Comparison of ENCODE assay signal across 17 cellular contexts in genomic region chr20:46544576-46544975, GRCh38. TPM values are rescaled to one million over a fixed set of nuclear protein-coding genes. Genes with fewer than 3 reads are reported as not detected.
DNase-seq lines count a peak whose midpoint lies in the region; ATAC-seq and TF ChIP-seq lines count a peak whose summit lies in the region.
"Had no signal": no experiment of that assay in that cellular context is flagged by ENCODE, and none has a peak within 500 bp of the region (broad histone marks: within the 10 kb centered on the region; RNA-seq: fewer than 3 reads in every experiment).

No MANE protein-coding gene starts in this region.

- H3F3A ChIP-seq in SK-N-SH (replicated peaks; ENCODE audit: insufficient read depth) (no peaks in the 10 kb centered on the region), Loucy (ENCODE audit: low read depth) (0 out of 2 replicates have a peak, but pooled peaks cover 3% of the 10 kb centered on the region)

- no peak overlapping the region for H3K27ac ChIP-seq in SK-N-SH (ENCODE audit: low read depth in 2 of 2, low read length in 1 of 2)
- H3K27ac ChIP-seq: gastrocnemius medialis, tibial artery had no signal

- H4K20me1 ChIP-seq in SK-N-SH (ENCODE audit: insufficient read depth) (no peaks in the 10 kb centered on the region), Loucy (ENCODE audit: insufficient read depth, low read length, poor library complexity, severe bottlenecking) (no peaks in the 10 kb centered on the region)

- H3K4me1 Mint-ChIP-seq in osteocyte (ENCODE audit: unreplicated experiment) = no peaks in the 10 kb centered on the region

- H3K4me1 ChIP-seq in SK-N-SH (ENCODE audit: control insufficient read depth in 1 of 2, insufficient read depth in 2 of 2, low read depth in 1 of 2, low read length in 1 of 2) = no peaks in the 10 kb centered on the region
- peaks cover 56% of the 10 kb centered on the region for H3K4me1 ChIP-seq in Loucy (ENCODE audit: insufficient read depth, low read length, poor library complexity, severe bottlenecking)
- H3K4me1 ChIP-seq: gastrocnemius medialis, tibial artery had no signal

- POLR2A ChIA-PET in SK-N-SH (lab: Yijun Ruan, JAX) = no interaction called here

- H3K9ac ChIP-seq in SK-N-SH (no peak overlapping the region), Loucy (ENCODE audit: low read depth, low read length, poor library complexity, severe bottlenecking) (peak overlapping the region; percentile 64)

- no peaks in the 10 kb centered on the region for H3K9me2 ChIP-seq in SK-N-SH
- no peaks in the 10 kb centered on the region for H3K9me2 ChIP-seq in Loucy (replicated peaks; ENCODE audit: low read depth, low read length)

- peak; percentile 19; the same call in 1 of the 2 replicates for TF ChIP-seq CTCF in SK-N-SH (IDR thresholded peaks at IDR 0.05)
- TF ChIP-seq CTCF in Loucy (conservative IDR thresholded peaks at IDR 0.05; ENCODE audit: low read length) = peak; percentile 66
- no peak for TF ChIP-seq CTCF in cardiac fibroblast (IDR thresholded peaks at IDR 0.05; ENCODE audit: low read depth, low read length)
- TF ChIP-seq CTCF in osteocyte (IDR thresholded peaks at IDR 0.05) = peak; percentile 30
- TF ChIP-seq CTCF in omental fat pad (IDR thresholded peaks at IDR 0.05) = no peak

- no peak overlapping the region for H3K27ac Mint-ChIP-seq in osteocyte (ENCODE audit: unreplicated experiment)
- H3K27ac Mint-ChIP-seq: GM23338 had no signal

- ATAC-seq in SK-N-SH treated with all-trans-retinoic acid at 6 μM for 48 hours = no peak
- no peak for ATAC-seq in omental fat pad (ENCODE audit: low FRiP score)
- ATAC-seq: gastrocnemius medialis, GM23338 had no signal

- H3K27me3 Mint-ChIP-seq in osteocyte (ENCODE audit: unreplicated experiment) = no peaks in the 10 kb centered on the region

- H3K27me3 ChIP-seq in SK-N-SH (ENCODE audit: insufficient read depth) = peaks cover 6% of the 10 kb centered on the region; the same call in 1 of the 2 replicates
- H3K27me3 ChIP-seq in Loucy (ENCODE audit: insufficient read depth, low read length, poor library complexity, severe bottlenecking) = no peaks in the 10 kb centered on the region

- H3K9me3 ChIP-seq in SK-N-SH (no peaks in the 10 kb centered on the region), Loucy (ENCODE audit: insufficient read depth, low read depth, low read length) (no peaks in the 10 kb centered on the region)
- H3K9me3 ChIP-seq: gastrocnemius medialis, tibial artery had no signal

- no peaks in the 10 kb centered on the region for H3K9me3 Mint-ChIP-seq in osteocyte (ENCODE audit: unreplicated experiment)
- H3K9me3 Mint-ChIP-seq: GM23338 had no signal

- H2AFZ ChIP-seq in SK-N-SH (ENCODE audit: low read depth) (no peak overlapping the region; the same call in 1 of the 2 replicates), Loucy (ENCODE audit: low read length) (no peak overlapping the region)
- H2AFZ ChIP-seq: GM23338 had no signal

- H3K4me3 ChIP-seq in SK-N-SH (ENCODE audit: low read depth in 2 of 2, low read length in 1 of 2) (no peak overlapping the region), Loucy (ENCODE audit: low read length, poor library complexity, severe bottlenecking) (peak overlapping the region; percentile 56), cardiac fibroblast (replicated peaks in 1 of 2; ENCODE audit: low read depth in 2 of 2, low read length in 2 of 2) (no peak overlapping the region)
- H3K4me3 ChIP-seq: gastrocnemius medialis, GM23338, tibial artery had no signal

- H3K79me2 ChIP-seq in SK-N-SH (ENCODE audit: insufficient read depth) (no peaks in the 10 kb centered on the region), Loucy (ENCODE audit: insufficient read depth, low read length) (no peaks in the 10 kb centered on the region)

- H3K4me3 Mint-ChIP-seq in osteocyte (ENCODE audit: unreplicated experiment) = no peak overlapping the region
- H3K4me3 Mint-ChIP-seq: GM23338 had no signal

- TF ChIP-seq EP300 in SK-N-SH (IDR thresholded peaks at IDR 0.05; ENCODE audit: borderline replicate concordance in 1 of 2, low read depth in 1 of 2, low read length in 1 of 2) = no peak

- TF ChIP-seq RAD21 in SK-N-SH (IDR thresholded peaks at IDR 0.05; ENCODE audit: low read length) = peak; percentile 49

- H3K36me3 Mint-ChIP-seq in osteocyte (ENCODE audit: unreplicated experiment) = no peaks in the 10 kb centered on the region

- 46% methylated on average over 3 of the region's 3 CpGs for WGBS in SK-N-SH (ENCODE audit: low lambda C conversion rate)

- H3K4me2 ChIP-seq in SK-N-SH (no peak overlapping the region), Loucy (ENCODE audit: low read depth, low read length, poor library complexity, severe bottlenecking) (peak overlapping the region; percentile 66)
- H3K4me2 ChIP-seq: GM23338 had no signal

- no peak for DNase-seq in SK-N-SH
- peak; percentile 21 to 34 for DNase-seq in cardiac fibroblast (ENCODE audit: low read depth in 2 of 2)
- DNase-seq in osteocyte (ENCODE audit: extremely low spot score, unreplicated experiment) = no peak
- DNase-seq in activated CD4-positive, CD25-positive, alpha-beta regulatory T cell (lab: John Stamatoyannopoulos, UW) = no peak
- DNase-seq in omental fat pad (ENCODE audit: low spot score) = no peak
- no peak for DNase-seq in NCI-H2107 (lab: John Stamatoyannopoulos, UW)
- DNase-seq: DMS 273 treated with DMSO at 0.1 percent for 48 hours; effector CD4-positive, alpha-beta T cell; gastrocnemius medialis; Karpas-422; NCI-H2171 treated with DMSO at 0.1 percent for 48 hours; tibial artery had no signal

- CTCF ChIA-PET in SK-N-SH (lab: Yijun Ruan, JAX) = interaction anchor here (0.8 to 3.4 kb wide), 9 partner anchors 13 to 152 kb away, joined by 3 to 32 read pairs (median 3); no protein-coding TSS in a partner anchor

- H3K36me3 ChIP-seq in SK-N-SH (replicated peaks in 1 of 2; ENCODE audit: control insufficient read depth in 1 of 2, insufficient read depth in 2 of 2, low read length in 1 of 2) (no peaks in the 10 kb centered on the region), Loucy (ENCODE audit: insufficient read depth, low read length) (no peaks in the 10 kb centered on the region)
- H3K36me3 ChIP-seq: gastrocnemius medialis, tibial artery had no signal

TF ChIP-seq in SK-N-SH, 30 proteins besides CTCF, POLR2A, EP300 and RAD21 (continues in another document):
- TF ChIP-seq RXRA (IDR thresholded peaks at IDR 0.05; ENCODE audit: borderline replicate concordance, low read depth) (no peak), MAX (IDR thresholded peaks at IDR 0.05; ENCODE audit: low read depth) (no peak), FOXM1 (IDR thresholded peaks at IDR 0.05; ENCODE audit: low read depth) (no peak), YY1 (IDR thresholded peaks at IDR 0.05; ENCODE audit: low read depth) (no peak), CHD2 (IDR thresholded peaks at IDR 0.05; ENCODE audit: low read length, partially characterized antibody) (no peak), PBX3 (IDR thresholded peaks at IDR 0.05) (no peak), RFX5 (IDR thresholded peaks at IDR 0.05; ENCODE audit: low read length) (no peak), ELF1 (IDR thresholded peaks at IDR 0.05) (no peak), TCF12 (IDR thresholded peaks at IDR 0.05) (no peak), EZH2phosphoT487 (IDR thresholded peaks at IDR 0.05; ENCODE audit: borderline replicate concordance, low read depth) (no peak)

TF ChIP-seq in SK-N-SH treated with all-trans-retinoic acid at 6 μM for 48 hours, 23 proteins besides CTCF, POLR2A, EP300 and RAD21:
- TF ChIP-seq ZC3H10 (CRISPR knock-in tag; IDR thresholded peaks at IDR 0.05) (no peak), RARB (CRISPR knock-in tag; IDR thresholded peaks at IDR 0.05) (no peak), CREB5 (CRISPR knock-in tag; IDR thresholded peaks at IDR 0.05; ENCODE audit: low read depth) (no peak), POU6F1 (CRISPR knock-in tag; IDR thresholded peaks at IDR 0.05; ENCODE audit: borderline replicate concordance, low read depth) (no peak)
TF ChIP-seq in SK-N-SH treated with all-trans-retinoic acid at 6 μM for 48 hours: peak in this region for 0.

RNA-seq across cellular contexts. Expression of gene OCSTAMP, which starts 5.9 kb away (rescaled TPM):
- not detected in 2 replicates for polyA plus RNA-seq in SK-N-SH (2012; rRNA removed)
- not detected in 2 replicates for polyA plus RNA-seq in SK-N-SH (2012; cell fraction: cytosol; rRNA removed)
- polyA plus RNA-seq in SK-N-SH (2012; cell fraction: nucleus; rRNA removed) = not detected in 2 replicates
- not detected in 2 replicates for total RNA-seq in osteocyte
- under 1 TPM in 1 of 4 donors, not detected in 3; 0.24 TPM for total RNA-seq in omental fat pad
- total RNA-seq: gastrocnemius medialis, mucosa of gallbladder, pulmonary artery endothelial cell had no signal

RNA-seq across cellular contexts. Expression of gene ZNF334, which starts 31.2 kb away (rescaled TPM):
- 4.5 and 5.5 TPM in 2 replicates for polyA plus RNA-seq in SK-N-SH (2012; rRNA removed)
- polyA plus RNA-seq in SK-N-SH (2012; cell fraction: cytosol; rRNA removed) = 2.6 and 3.0 TPM in 2 replicates
- 17.1 and 27.2 TPM in 2 replicates for polyA plus RNA-seq in SK-N-SH (2012; cell fraction: nucleus; rRNA removed)
- total RNA-seq in osteocyte (3.7 and 4.7 TPM in 2 replicates), omental fat pad (1 to 10 TPM; 1.2 to 7.3 (median 2.4) TPM)

Comparison
In these comparisons a context has a peak if more than half of its experiments do, and no peak if none do; other contexts are left out.
1. DNase-seq: peak in cardiac fibroblast (2 of 2); none in SK-N-SH (single experiment), osteocyte (single experiment), activated CD4-positive, CD25-positive, alpha-beta regulatory T cell (0 of 4), omental fat pad (single experiment) and NCI-H2107 (single experiment).
2. CTCF ChIP-seq: peak in SK-N-SH (single experiment), Loucy (single experiment) and osteocyte (single experiment); none in cardiac fibroblast (single experiment) and omental fat pad (0 of 3).